Comparison of ENCODE assay signal across 14 cellular contexts in genomic region chr3:69008980-69009379, GRCh38. TPM values are rescaled to one million over a fixed set of nuclear protein-coding genes. Genes with fewer than 3 reads are reported as not detected.
A peak's percentile ranks its signal among the peaks of the same experiment; 100 is the strongest.
DNase-seq lines count a peak whose midpoint lies in the region; ATAC-seq and TF ChIP-seq lines count a peak whose summit lies in the region.
"Had no signal": no experiment of that assay in that cellular context is flagged by ENCODE, and none has a peak within 500 bp of the region (broad histone marks: within the 10 kb centered on the region; RNA-seq: fewer than 3 reads in every experiment).

No MANE protein-coding gene starts in this region.

- no peaks in the 10 kb centered on the region for H3K9me3 ChIP-seq in right cardiac atrium (ENCODE audit: control insufficient read depth, low read length)
- H3K9me3 ChIP-seq in heart right ventricle, result no peaks in the 10 kb centered on the region
- H3K9me3 ChIP-seq in endodermal cell (ENCODE audit: control insufficient read depth, low read length), result no peaks in the 10 kb centered on the region
- no peaks in the 10 kb centered on the region for H3K9me3 ChIP-seq in mesodermal cell (ENCODE audit: control insufficient read depth, low read length)
- H3K9me3 ChIP-seq in CD4-positive, alpha-beta T cell (ENCODE audit: control insufficient read depth, low read length), result no peaks in the 10 kb centered on the region

- CTCF ChIA-PET in activated CD4-positive, alpha-beta T cell treated with anti-CD3 and anti-CD28 coated beads for 36 hours (lab: Charles Lee), result no interaction called here
- CTCF ChIA-PET in CD4-positive, alpha-beta T cell (lab: Charles Lee), result no interaction called here

- H3K27ac ChIP-seq in right cardiac atrium (ENCODE audit: low read length), result peak overlapping the region; percentile 15
- H3K27ac ChIP-seq in heart right ventricle, result peak overlapping the region in 5 of 10 donors; percentile 9 to 50 (median 44)
- peak overlapping the region; percentile 1 for H3K27ac ChIP-seq in endodermal cell (ENCODE audit: low read depth, low read length)
- peak overlapping the region; percentile 77 for H3K27ac ChIP-seq in mesodermal cell (ENCODE audit: low read depth, low read length, severe bottlenecking)
- H3K27ac ChIP-seq in CD4-positive, alpha-beta T cell (ENCODE audit: low read depth, low read length), result no peak overlapping the region

- H3K27me3 ChIP-seq in right cardiac atrium (ENCODE audit: control insufficient read depth, insufficient read depth) (no peaks in the 10 kb centered on the region), heart right ventricle (no peaks in the 10 kb centered on the region), endodermal cell (ENCODE audit: control insufficient read depth, insufficient read depth, low read length, poor library complexity, severe bottlenecking) (no peaks in the 10 kb centered on the region)
- H3K27me3 ChIP-seq in CD4-positive, alpha-beta T cell (ENCODE audit: control insufficient read depth, insufficient read depth, low read length), result no peaks in the 10 kb centered on the region

- peak overlapping the region; percentile 55 for H3K27ac Mint-ChIP-seq in endodermal cell
- H3K27ac Mint-ChIP-seq in activated CD4-positive, alpha-beta T cell treated with anti-CD3 and anti-CD28 coated beads for 36 hours, result no peak overlapping the region
- H3K27ac Mint-ChIP-seq in CD4-positive, alpha-beta T cell, result no peak overlapping the region
- H3K27ac Mint-ChIP-seq: T-helper 1 cell treated with Interleukin-12 subunit alpha and Interleukin-12 subunit beta and Interleukin-4 antibody, amounts not matched to agents 30 μg/mL and 1 μg/mL, for 36 hours had no signal

- no peak overlapping the region for H3K4me3 ChIP-seq in right cardiac atrium (ENCODE audit: low read length)
- no peak overlapping the region for H3K4me3 ChIP-seq in heart right ventricle
- no peak overlapping the region for H3K4me3 ChIP-seq in endodermal cell (ENCODE audit: low read length)
- H3K4me3 ChIP-seq in mesodermal cell (ENCODE audit: extremely low read depth, insufficient read depth, low read length, poor library complexity, severe bottlenecking), result no peak overlapping the region

- peaks cover 36% of the 10 kb centered on the region for H3K36me3 Mint-ChIP-seq in endodermal cell (ENCODE audit: low read depth)
- peaks cover 19% of the 10 kb centered on the region for H3K36me3 Mint-ChIP-seq in activated CD4-positive, alpha-beta T cell treated with anti-CD3 and anti-CD28 coated beads for 36 hours (ENCODE audit: low read depth)
- H3K36me3 Mint-ChIP-seq in CD4-positive, alpha-beta T cell (ENCODE audit: low read depth), result peaks cover 41% of the 10 kb centered on the region

- ATAC-seq in right cardiac atrium (no peak), heart right ventricle (no peak), GM18502 (IDR thresholded peaks at IDR 0.05; ENCODE audit: poor library complexity, unreplicated experiment) (no peak)
- ATAC-seq in activated CD4-positive, alpha-beta T cell treated with anti-CD3 and anti-CD28 coated beads for 36 hours, result no peak
- no peak for ATAC-seq in CD4-positive, alpha-beta T cell (ENCODE audit: poor library complexity)
- ATAC-seq: naive thymus-derived CD4-positive, alpha-beta T cell had no signal

- intact Hi-C loops in right cardiac atrium (cut with DNase I), result no loop called here
- intact Hi-C loops in heart right ventricle (cut with DNase I), result no loop called here
- intact Hi-C loops in activated CD4-positive, alpha-beta T cell treated with anti-CD3 and anti-CD28 coated beads for 36 hours (cut with DNase I, micrococcal nuclease), result no loop called here
- intact Hi-C loops in CD4-positive, alpha-beta T cell (cut with DNase I, micrococcal nuclease), result no loop called here

- H3K36me3 ChIP-seq in heart right ventricle (peaks cover 0 to 74% (median 36%) of the 10 kb centered on the region in 9 donors), endodermal cell (ENCODE audit: control insufficient read depth, insufficient read depth, low read length) (peaks cover 42% of the 10 kb centered on the region), mesodermal cell (ENCODE audit: control insufficient read depth, insufficient read depth, low read length) (peaks cover 47% of the 10 kb centered on the region)

- H3K4me1 Mint-ChIP-seq in endodermal cell, result peaks cover 59% of the 10 kb centered on the region
- peaks cover 10% of the 10 kb centered on the region for H3K4me1 Mint-ChIP-seq in activated CD4-positive, alpha-beta T cell treated with anti-CD3 and anti-CD28 coated beads for 36 hours
- H3K4me1 Mint-ChIP-seq in CD4-positive, alpha-beta T cell (ENCODE audit: low read depth), result peaks cover 22% of the 10 kb centered on the region

- H3K27me3 Mint-ChIP-seq in endodermal cell (ENCODE audit: insufficient read depth), result no peaks in the 10 kb centered on the region
- no peaks in the 10 kb centered on the region for H3K27me3 Mint-ChIP-seq in activated CD4-positive, alpha-beta T cell treated with anti-CD3 and anti-CD28 coated beads for 36 hours
- H3K27me3 Mint-ChIP-seq in CD4-positive, alpha-beta T cell, result no peaks in the 10 kb centered on the region
- H3K27me3 Mint-ChIP-seq: naive thymus-derived CD4-positive, alpha-beta T cell had no signal

- no peaks in the 10 kb centered on the region for H3K9me3 Mint-ChIP-seq in endodermal cell
- H3K9me3 Mint-ChIP-seq in activated CD4-positive, alpha-beta T cell treated with anti-CD3 and anti-CD28 coated beads for 36 hours (ENCODE audit: low read depth), result no peaks in the 10 kb centered on the region
- no peaks in the 10 kb centered on the region for H3K9me3 Mint-ChIP-seq in CD4-positive, alpha-beta T cell
- H3K9me3 Mint-ChIP-seq: T-helper 1 cell treated with Interleukin-12 subunit alpha and Interleukin-12 subunit beta and Interleukin-4 antibody, amounts not matched to agents 30 μg/mL and 1 μg/mL, for 36 hours had no signal

- TF ChIP-seq CTCF in heart right ventricle (IDR thresholded peaks at IDR 0.05) (no peak), endodermal cell (conservative IDR thresholded peaks at IDR 0.05) (no peak)
- no peak for TF ChIP-seq CTCF in CD4-positive, alpha-beta T cell (IDR thresholded peaks at IDR 0.05)

- no peak for DNase-seq in right cardiac atrium
- DNase-seq in heart right ventricle, result no peak
- DNase-seq in endodermal cell, result peak; percentile 90
- DNase-seq in activated CD4-positive, alpha-beta T cell treated with anti-CD3 and anti-CD28 coated beads for 36 hours, result no peak
- no peak for DNase-seq in CD4-positive, alpha-beta T cell
- no peak for DNase-seq in Kasumi-1 (lab: John Stamatoyannopoulos, UW)
- DNase-seq: activated CD4-positive, alpha-beta T cell treated with anti-CD3 and anti-CD28 coated beads, Interleukin-2, amount 50 U/mL, for 4 hours; activated naive CD4-positive, alpha-beta T cell; naive thymus-derived CD4-positive, alpha-beta T cell; NCI-H1048; stimulated activated CD4-positive, alpha-beta T cell treated with anti-CD3 and anti-CD28 coated beads, Interleukin-12 subunit alpha, Interleukin-12 subunit beta, amount 100 ng/mL, for 4 hours had no signal

- H3K9ac ChIP-seq in endodermal cell (ENCODE audit: extremely low read depth, low read length, poor library complexity, severe bottlenecking), result no peak overlapping the region

- H3K4me3 Mint-ChIP-seq in endodermal cell, result peak overlapping the region; percentile 24
- no peak overlapping the region for H3K4me3 Mint-ChIP-seq in activated CD4-positive, alpha-beta T cell treated with anti-CD3 and anti-CD28 coated beads for 36 hours
- H3K4me3 Mint-ChIP-seq in CD4-positive, alpha-beta T cell, result no peak overlapping the region
- H3K4me3 Mint-ChIP-seq: naive thymus-derived CD4-positive, alpha-beta T cell; T-helper 1 cell treated with Interleukin-12 subunit alpha and Interleukin-12 subunit beta and Interleukin-4 antibody, amounts not matched to agents 30 μg/mL and 1 μg/mL, for 36 hours had no signal

- 43% methylated on average over 2 of the region's 2 CpGs for WGBS in right cardiac atrium
- 61 to 71% methylated on average over 2 of the region's 2 CpGs for WGBS in heart right ventricle, 2 donors
- 15% methylated on average over 2 of the region's 2 CpGs; no CpG with 5 or more reads in 1 of the 2 experiments for WGBS in endodermal cell (ENCODE audit: insufficient coverage in 1 of 2, insufficient read length in 1 of 2), 2 experiments
- no CpG with 5 or more reads among the region's 2 CpGs for WGBS in mesodermal cell (ENCODE audit: insufficient coverage in 2 of 2), 2 experiments

- POLR2A ChIA-PET in activated CD4-positive, alpha-beta T cell treated with anti-CD3 and anti-CD28 coated beads for 36 hours (lab: Charles Lee), result interaction anchor here (0.7 kb wide), 1 partner anchor 11 kb away, joined by 7 read pairs; no protein-coding TSS in a partner anchor
- POLR2A ChIA-PET in CD4-positive, alpha-beta T cell (lab: Charles Lee), result no interaction called here

- H3K4me1 ChIP-seq in right cardiac atrium (ENCODE audit: control insufficient read depth, insufficient read depth, low read length), result peaks cover 3% of the 10 kb centered on the region
- peaks cover 0 to 46% (median 35%) of the 10 kb centered on the region in 9 donors for H3K4me1 ChIP-seq in heart right ventricle
- H3K4me1 ChIP-seq in endodermal cell (ENCODE audit: control insufficient read depth, insufficient read depth, low read length), result peaks cover 11% of the 10 kb centered on the region
- peaks cover 34% of the 10 kb centered on the region for H3K4me1 ChIP-seq in mesodermal cell (ENCODE audit: control insufficient read depth, insufficient read depth, low read length, poor library complexity, severe bottlenecking)

RNA-seq across cellular contexts. Expression of gene EOGT, which starts 4.5 kb away (rescaled TPM):
- total RNA-seq in right cardiac atrium (100 to 1,000 TPM in 1 of 4 donors, 10 to 100 TPM in 3; 47.5 to 112 (median 56.6) TPM), heart right ventricle (10 to 100 TPM; 27.1 to 48.3 (median 39.8) TPM), endodermal cell (10 to 100 TPM; 22.2 to 42.8 TPM)
- polyA plus RNA-seq in right cardiac atrium (26.1 TPM), heart right ventricle (10 to 100 TPM in 1 of 2 donors, 1 to 10 TPM in 1; 8.8 to 66.5 TPM)
- 15.0 TPM for polyA plus RNA-seq in endodermal cell (2013, experiment 1 of 2)
- 12.6 TPM for polyA plus RNA-seq in endodermal cell (2013, experiment 2 of 2)
- polyA plus RNA-seq in mesodermal cell (2013, experiment 1 of 2), result 63.0 TPM
- polyA plus RNA-seq in mesodermal cell (2013, experiment 2 of 2), result 59.0 TPM
- total RNA-seq in activated CD4-positive, alpha-beta T cell treated with anti-CD3 and anti-CD28 coated beads for 36 hours, result 1 to 10 TPM; 6.0 to 8.4 TPM
- 10 to 100 TPM; 13.0 to 13.4 TPM for total RNA-seq in CD4-positive, alpha-beta T cell

RNA-seq across cellular contexts. Expression of gene TMF1, which starts 43.2 kb away (rescaled TPM):
- total RNA-seq in right cardiac atrium (10 to 100 TPM; 21.1 to 28.5 (median 22.5) TPM), heart right ventricle (10 to 100 TPM; 14.8 to 23.2 (median 21.1) TPM), endodermal cell (10 to 100 TPM; 25.6 to 31.3 TPM)
- polyA plus RNA-seq in right cardiac atrium (6.7 TPM), heart right ventricle (1 to 10 TPM; 6.0 to 6.7 TPM)
- polyA plus RNA-seq in endodermal cell (2013, experiment 1 of 2), result 23.4 TPM
- polyA plus RNA-seq in endodermal cell (2013, experiment 2 of 2), result 22.3 TPM
- 35.0 TPM for polyA plus RNA-seq in mesodermal cell (2013, experiment 1 of 2)
- polyA plus RNA-seq in mesodermal cell (2013, experiment 2 of 2), result 44.1 TPM
- 10 to 100 TPM; 33.2 to 34.1 TPM for total RNA-seq in activated CD4-positive, alpha-beta T cell treated with anti-CD3 and anti-CD28 coated beads for 36 hours
- 100 to 1,000 TPM in 1 of 2 experiments, 10 to 100 TPM in 1; 89.0 to 101 TPM for total RNA-seq in CD4-positive, alpha-beta T cell
